In genomic region chr10:14604181-14605142, GRCh38 we compare ENCODE assay signal across 1 cellular context.
TF ChIP-seq lines count a peak whose summit lies in the region.

No MANE protein-coding gene starts in this region.

TF ChIP-seq in HEK293, 187 proteins besides CTCF, POLR2A, EP300 and RAD21 (continued from another document and continues in another):
- 0 out of 2 replicates have a peak, but pooled peaks have one; percentile 16 for TF ChIP-seq ZNF266 (tag by site-specific recombination; IDR thresholded peaks at IDR 0.05; ENCODE audit: low read depth)
- peak; percentile 54; the same call in 1 of the 2 replicates for TF ChIP-seq REST (tag by site-specific recombination; IDR thresholded peaks at IDR 0.05)
- peak; percentile 57 for TF ChIP-seq ZBTB8A (tag by site-specific recombination; IDR thresholded peaks at IDR 0.05)
- peak; percentile 99 for TF ChIP-seq ZNF366 (tag by site-specific recombination; conservative IDR thresholded peaks at IDR 0.05)
- TF ChIP-seq ZBTB48 (tag by site-specific recombination; IDR thresholded peaks at IDR 0.05): 0 out of 2 replicates have a peak, but pooled peaks have one; percentile 46
- TF ChIP-seq ZNF610 (tag by site-specific recombination; IDR thresholded peaks at IDR 0.05; ENCODE audit: borderline replicate concordance): peak; percentile 19; the same call in 1 of the 2 replicates
- TF ChIP-seq ZNF664 (tag by site-specific recombination; IDR thresholded peaks at IDR 0.05): no peak
- no peak for TF ChIP-seq ZNF416 (tag by site-specific recombination; IDR thresholded peaks at IDR 0.05)
- no peak for TF ChIP-seq SCRT1 (tag by site-specific recombination; IDR thresholded peaks at IDR 0.05; ENCODE audit: borderline replicate concordance)
- peak; percentile 44; the same call in 1 of the 2 replicates for TF ChIP-seq ZNF629 (tag by site-specific recombination; IDR thresholded peaks at IDR 0.05)
- TF ChIP-seq ZNF157 (tag by site-specific recombination; IDR thresholded peaks at IDR 0.05): peak; percentile 42; the same call in 1 of the 2 replicates
- TF ChIP-seq ZNF76 (tag by site-specific recombination; IDR thresholded peaks at IDR 0.05; ENCODE audit: borderline replicate concordance, low read depth): no peak; the same call in 1 of the 2 replicates
- no peak for TF ChIP-seq ZFP37 (tag by site-specific recombination; IDR thresholded peaks at IDR 0.05)
- peak; percentile 44; the same call in 1 of the 2 replicates for TF ChIP-seq ZNF423 (tag by site-specific recombination; IDR thresholded peaks at IDR 0.05)
- no peak; the same call in 1 of the 2 replicates for TF ChIP-seq YY1 (tag by site-specific recombination; IDR thresholded peaks at IDR 0.05)
- no peak for TF ChIP-seq MEIS1 (CRISPR knock-in tag; IDR thresholded peaks at IDR 0.05; ENCODE audit: borderline replicate concordance)
- no peak for TF ChIP-seq ELK4 (IDR thresholded peaks at IDR 0.05; ENCODE audit: borderline replicate concordance, low read depth, low read length)
- TF ChIP-seq ZNF184 (tag by site-specific recombination; IDR thresholded peaks at IDR 0.05): no peak
- TF ChIP-seq PRDM4 (tag by site-specific recombination; IDR thresholded peaks at IDR 0.05): no peak
- TF ChIP-seq ZNF133 (tag by site-specific recombination; IDR thresholded peaks at IDR 0.05): no peak; the same call in 1 of the 2 replicates
- TF ChIP-seq ZNF707 (tag by site-specific recombination; IDR thresholded peaks at IDR 0.05): no peak
- TF ChIP-seq ZNF548 (tag by site-specific recombination; IDR thresholded peaks at IDR 0.05): no peak; the same call in 1 of the 2 replicates
- TF ChIP-seq ZNF785 (tag by site-specific recombination; IDR thresholded peaks at IDR 0.05): peak; percentile 28; the same call in 1 of the 2 replicates
- TF ChIP-seq ZNF138 (tag by site-specific recombination; IDR thresholded peaks at IDR 0.05; ENCODE audit: borderline replicate concordance): no peak
- no peak; the same call in 1 of the 2 replicates for TF ChIP-seq ZNF645 (tag by site-specific recombination; IDR thresholded peaks at IDR 0.05)
- no peak for TF ChIP-seq ZBTB21 (tag by site-specific recombination; IDR thresholded peaks at IDR 0.05)
- no peak for TF ChIP-seq ZNF544 (tag by site-specific recombination; IDR thresholded peaks at IDR 0.05)
- TF ChIP-seq ZNF843 (tag by site-specific recombination; IDR thresholded peaks at IDR 0.05): peak; percentile 75
- 0 out of 2 replicates have a peak, but pooled peaks have one; percentile 26 for TF ChIP-seq ZSCAN4 (tag by site-specific recombination; IDR thresholded peaks at IDR 0.05)
- no peak for TF ChIP-seq ZNF571 (tag by site-specific recombination; IDR thresholded peaks at IDR 0.05)
- no peak for TF ChIP-seq ZNF112 (tag by site-specific recombination; IDR thresholded peaks at IDR 0.05)
- TF ChIP-seq ZNF621 (tag by site-specific recombination; IDR thresholded peaks at IDR 0.05): no peak
- TF ChIP-seq EGR2 (tag by site-specific recombination; IDR thresholded peaks at IDR 0.05; ENCODE audit: low read depth): 0 out of 2 replicates have a peak, but pooled peaks have one; percentile 37
- peak; percentile 89 for TF ChIP-seq ZBTB11 (tag by site-specific recombination; conservative IDR thresholded peaks at IDR 0.05; ENCODE audit: low read depth)
- no peak for TF ChIP-seq FEZF1 (tag by site-specific recombination; IDR thresholded peaks at IDR 0.05)
- no peak for TF ChIP-seq ZNF473 (tag by site-specific recombination; IDR thresholded peaks at IDR 0.05)
- TF ChIP-seq KLF7 (tag by site-specific recombination; IDR thresholded peaks at IDR 0.05; ENCODE audit: borderline replicate concordance): peak; percentile 23; the same call in 1 of the 2 replicates
- no peak for TF ChIP-seq ZNF292 (tag by site-specific recombination; IDR thresholded peaks at IDR 0.05; ENCODE audit: borderline replicate concordance, low read depth)
- TF ChIP-seq ZBTB44 (tag by site-specific recombination; IDR thresholded peaks at IDR 0.05): no peak
- TF ChIP-seq ZNF146 (tag by site-specific recombination; IDR thresholded peaks at IDR 0.05): no peak
- peak; percentile 69 for TF ChIP-seq ZNF580 (tag by site-specific recombination; IDR thresholded peaks at IDR 0.05)
- TF ChIP-seq ZFP3 (tag by site-specific recombination; IDR thresholded peaks at IDR 0.05; ENCODE audit: low read depth): no peak
- TF ChIP-seq TCF7L2 (IDR thresholded peaks at IDR 0.05; ENCODE audit: borderline replicate concordance, low read depth, low read length): no peak
- peak; percentile 84; the same call in 1 of the 2 replicates for TF ChIP-seq ZNF639 (tag by site-specific recombination; IDR thresholded peaks at IDR 0.05)
